ENCODE assay signal across 22 cellular contexts in genomic region chr10:127974911-127975310, GRCh38.
"Had no signal": no experiment of that assay in that cellular context is flagged by ENCODE, and none has a peak within 500 bp of the region (broad histone marks: within the 10 kb centered on the region; RNA-seq: fewer than 3 reads in every experiment).

No MANE protein-coding gene starts in this region.

- H3K9ac ChIP-seq: KMS-11, SK-N-SH had no signal

- DNase-seq: Kasumi-1, MM.1S, NCI-H1092 treated with DMSO at 0.1 percent for 48 hours, NCI-H1436, NCI-H187, NCI-H2029, NCI-H2081 treated with DMSO at 0.1 percent for 48 hours, NCI-H2171, NCI-H226, NCI-H446, NCI-H510A, NCI-H524 treated with DMSO at 0.1 percent for 48 hours, NCI-H69, NCI-H774, SHP77, SK-N-SH had no signal

- H3K27ac ChIP-seq: HL-60, KMS-11, RWPE1 had no signal

- ATAC-seq: K562, Panc1 had no signal

- H3K4me3 ChIP-seq: K562 had no signal

- H3K4me1 Mint-ChIP-seq: IgD-negative memory B cell had no signal

- H3K4me3 Mint-ChIP-seq: IgD-negative memory B cell had no signal

- H3K4me2 ChIP-seq: KMS-11, SK-N-SH had no signal

- H3K36me3 Mint-ChIP-seq: IgD-negative memory B cell had no signal

- H3K9me3 ChIP-seq: SK-N-SH had no signal
